Comparison of ENCODE assay signal across 1 cellular context in genomic region chr7:147394329-147394728, GRCh38.
TF ChIP-seq lines count a peak whose summit lies in the region.

No MANE protein-coding gene starts in this region.

TF ChIP-seq in HepG2, 621 proteins besides CTCF, POLR2A, EP300 and RAD21 (continued from another document):
- TF ChIP-seq, protein P1, sequence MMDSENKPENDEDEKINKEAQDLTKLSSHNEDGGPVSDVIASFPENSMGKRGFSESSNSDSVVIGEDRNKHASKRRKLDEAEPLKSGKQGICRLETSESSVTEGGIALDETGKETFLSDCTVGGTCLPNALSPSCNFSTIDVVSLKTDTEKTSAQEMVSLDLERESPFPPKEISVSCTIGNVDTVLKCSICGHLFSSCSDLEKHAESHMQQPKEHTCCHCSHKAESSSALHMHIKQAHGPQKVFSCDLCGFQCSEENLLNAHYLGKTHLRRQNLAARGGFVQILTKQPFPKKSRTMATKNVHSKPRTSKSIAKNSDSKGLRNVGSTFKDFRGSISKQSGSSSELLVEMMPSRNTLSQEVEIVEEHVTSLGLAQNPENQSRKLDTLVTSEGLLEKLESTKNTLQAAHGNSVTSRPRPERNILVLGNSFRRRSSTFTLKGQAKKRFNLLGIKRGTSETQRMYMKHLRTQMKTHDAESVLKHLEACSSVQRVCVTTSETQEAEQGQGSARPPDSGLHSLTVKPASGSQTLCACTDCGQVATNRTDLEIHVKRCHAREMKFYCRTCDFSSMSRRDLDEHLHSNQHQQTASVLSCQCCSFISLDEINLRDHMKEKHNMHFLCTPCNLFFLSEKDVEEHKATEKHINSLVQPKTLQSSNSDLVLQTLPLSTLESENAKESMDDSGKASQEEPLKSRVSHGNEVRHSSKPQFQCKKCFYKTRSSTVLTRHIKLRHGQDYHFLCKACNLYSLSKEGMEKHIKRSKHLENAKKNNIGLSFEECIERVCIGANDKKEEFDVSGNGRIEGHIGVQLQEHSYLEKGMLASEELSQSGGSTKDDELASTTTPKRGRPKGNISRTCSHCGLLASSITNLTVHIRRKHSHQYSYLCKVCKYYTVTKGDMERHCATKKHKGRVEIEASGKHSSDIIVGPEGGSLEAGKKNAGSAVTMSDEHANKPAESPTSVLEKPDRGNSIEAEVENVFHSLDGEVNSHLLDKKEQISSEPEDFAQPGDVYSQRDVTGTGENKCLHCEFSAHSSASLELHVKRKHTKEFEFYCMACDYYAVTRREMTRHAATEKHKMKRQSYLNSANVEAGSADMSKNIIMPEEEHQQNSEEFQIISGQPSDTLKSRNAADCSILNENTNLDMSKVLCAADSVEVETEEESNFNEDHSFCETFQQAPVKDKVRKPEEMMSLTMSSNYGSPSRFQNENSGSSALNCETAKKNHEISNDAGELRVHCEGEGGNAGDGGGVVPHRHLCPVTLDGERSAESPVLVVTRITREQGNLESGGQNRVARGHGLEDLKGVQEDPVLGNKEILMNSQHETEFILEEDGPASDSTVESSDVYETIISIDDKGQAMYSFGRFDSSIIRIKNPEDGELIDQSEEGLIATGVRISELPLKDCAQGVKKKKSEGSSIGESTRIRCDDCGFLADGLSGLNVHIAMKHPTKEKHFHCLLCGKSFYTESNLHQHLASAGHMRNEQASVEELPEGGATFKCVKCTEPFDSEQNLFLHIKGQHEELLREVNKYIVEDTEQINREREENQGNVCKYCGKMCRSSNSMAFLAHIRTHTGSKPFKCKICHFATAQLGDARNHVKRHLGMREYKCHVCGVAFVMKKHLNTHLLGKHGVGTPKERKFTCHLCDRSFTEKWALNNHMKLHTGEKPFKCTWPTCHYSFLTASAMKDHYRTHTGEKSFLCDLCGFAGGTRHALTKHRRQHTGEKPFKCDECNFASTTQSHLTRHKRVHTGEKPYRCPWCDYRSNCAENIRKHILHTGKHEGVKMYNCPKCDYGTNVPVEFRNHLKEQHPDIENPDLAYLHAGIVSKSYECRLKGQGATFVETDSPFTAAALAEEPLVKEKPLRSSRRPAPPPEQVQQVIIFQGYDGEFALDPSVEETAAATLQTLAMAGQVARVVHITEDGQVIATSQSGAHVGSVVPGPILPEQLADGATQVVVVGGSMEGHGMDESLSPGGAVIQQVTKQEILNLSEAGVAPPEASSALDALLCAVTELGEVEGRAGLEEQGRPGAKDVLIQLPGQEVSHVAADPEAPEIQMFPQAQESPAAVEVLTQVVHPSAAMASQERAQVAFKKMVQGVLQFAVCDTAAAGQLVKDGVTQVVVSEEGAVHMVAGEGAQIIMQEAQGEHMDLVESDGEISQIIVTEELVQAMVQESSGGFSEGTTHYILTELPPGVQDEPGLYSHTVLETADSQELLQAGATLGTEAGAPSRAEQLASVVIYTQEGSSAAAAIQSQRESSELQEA (CRISPR knock-in tag; IDR thresholded peaks at IDR 0.05; ENCODE audit: not compliant biosample characterization): no peak
- TF ChIP-seq SMARCE1 (IDR thresholded peaks at IDR 0.05; ENCODE audit: borderline replicate concordance) (no peak), ZNF577 (CRISPR knock-in tag; IDR thresholded peaks at IDR 0.05; ENCODE audit: borderline replicate concordance, low read depth) (no peak), ZSCAN9 (CRISPR knock-in tag; IDR thresholded peaks at IDR 0.05; ENCODE audit: borderline replicate concordance) (no peak), FOXA3 (CRISPR knock-in tag; IDR thresholded peaks at IDR 0.05) (no peak), ZBTB39 (CRISPR knock-in tag; IDR thresholded peaks at IDR 0.05) (no peak), MAFF (IDR thresholded peaks at IDR 0.05; ENCODE audit: low read depth, low read length) (peak; percentile 65), RBM39 (IDR thresholded peaks at IDR 0.05; ENCODE audit: low read depth, low read length, poor library complexity, severe bottlenecking) (no peak), THYN1 (CRISPR knock-in tag; IDR thresholded peaks at IDR 0.05; ENCODE audit: borderline replicate concordance, low read depth) (no peak), HNF4A (CRISPR knock-in tag; IDR thresholded peaks at IDR 0.05) (no peak), SMAD3 (CRISPR knock-in tag; IDR thresholded peaks at IDR 0.05) (no peak), RFX3 (CRISPR knock-in tag; IDR thresholded peaks at IDR 0.05) (no peak), NR2C2 (CRISPR knock-in tag; IDR thresholded peaks at IDR 0.05; ENCODE audit: borderline replicate concordance) (no peak), CCAR2 (optimal IDR thresholded peaks at IDR 0.05; ENCODE audit: low read depth, low read length) (no peak)
- TF ChIP-seq, protein P2, sequence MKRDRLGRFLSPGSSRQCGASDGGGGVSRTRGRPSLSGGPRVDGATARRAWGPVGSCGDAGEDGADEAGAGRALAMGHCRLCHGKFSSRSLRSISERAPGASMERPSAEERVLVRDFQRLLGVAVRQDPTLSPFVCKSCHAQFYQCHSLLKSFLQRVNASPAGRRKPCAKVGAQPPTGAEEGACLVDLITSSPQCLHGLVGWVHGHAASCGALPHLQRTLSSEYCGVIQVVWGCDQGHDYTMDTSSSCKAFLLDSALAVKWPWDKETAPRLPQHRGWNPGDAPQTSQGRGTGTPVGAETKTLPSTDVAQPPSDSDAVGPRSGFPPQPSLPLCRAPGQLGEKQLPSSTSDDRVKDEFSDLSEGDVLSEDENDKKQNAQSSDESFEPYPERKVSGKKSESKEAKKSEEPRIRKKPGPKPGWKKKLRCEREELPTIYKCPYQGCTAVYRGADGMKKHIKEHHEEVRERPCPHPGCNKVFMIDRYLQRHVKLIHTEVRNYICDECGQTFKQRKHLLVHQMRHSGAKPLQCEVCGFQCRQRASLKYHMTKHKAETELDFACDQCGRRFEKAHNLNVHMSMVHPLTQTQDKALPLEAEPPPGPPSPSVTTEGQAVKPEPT (CRISPR knock-in tag; IDR thresholded peaks at IDR 0.05; ENCODE audit: low read depth): no peak
